ENCODE assay signal across 1 cellular context in the genomic region with DNA sequence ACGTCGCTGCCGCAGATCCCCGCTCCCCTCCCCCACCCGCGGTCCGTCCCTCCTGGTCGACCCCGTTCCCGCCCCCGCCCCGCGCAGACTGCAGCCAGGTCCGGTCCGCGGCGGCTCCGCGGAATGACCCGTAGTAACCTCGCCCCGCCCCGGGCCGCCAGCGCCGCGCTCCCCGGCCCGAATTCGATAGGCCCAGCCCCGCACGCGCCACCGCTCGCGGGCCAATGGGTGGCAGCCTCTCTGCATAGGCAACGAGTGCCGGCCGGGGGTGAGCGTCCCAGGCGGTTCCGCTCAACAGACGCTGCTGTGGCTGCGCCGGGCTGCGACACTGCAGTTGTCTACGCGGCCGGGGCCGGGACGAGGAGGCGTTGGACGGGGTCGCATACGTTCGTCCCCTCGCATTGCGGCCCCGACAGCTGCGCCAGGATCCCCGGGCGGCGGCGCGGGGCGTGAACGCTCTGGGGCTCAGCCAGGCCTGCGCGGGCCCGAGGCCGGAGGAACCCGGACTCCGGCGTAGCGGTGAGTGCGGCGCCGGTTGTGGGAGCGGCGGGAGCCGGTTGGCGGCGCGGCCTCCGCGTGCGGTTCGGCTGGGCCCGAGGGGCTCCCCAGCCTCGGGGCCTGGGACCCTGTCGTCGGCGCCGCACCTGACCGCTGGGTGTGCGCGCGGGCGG.
TF ChIP-seq lines count a peak whose summit lies in the region.

Gene ACSL3, plus strand, starts transcription at position 297 of the 671 bp plus-strand sequence. CDS start 47,737 bp downstream, outside the sequence.

TF ChIP-seq in SK-N-SH, 30 proteins besides CTCF, POLR2A, EP300 and RAD21 (continued from another document):
- peak; percentile 6; the same call in 1 of the 2 replicates for TF ChIP-seq PBX3 (IDR thresholded peaks at IDR 0.05)
